Comparison of ENCODE assay signal across 22 cellular contexts in genomic region chr11:123700774-123701173, GRCh38. TPM values are rescaled to one million over a fixed set of nuclear protein-coding genes. Genes with fewer than 3 reads are reported as not detected.
"Had no signal": no experiment of that assay in that cellular context is flagged by ENCODE, and none has a peak within 500 bp of the region (broad histone marks: within the 10 kb centered on the region; RNA-seq: fewer than 3 reads in every experiment).

No MANE protein-coding gene starts in this region.

- H3K36me3 ChIP-seq: sigmoid colon, spleen, thoracic aorta had no signal

- DNase-seq: activated CD4-positive, alpha-beta memory T cell treated with anti-CD3 and anti-CD28 coated beads for 36 hours; activated CD4-positive, alpha-beta T cell treated with anti-CD3 and anti-CD28 coated beads for 36 hours; activated naive CD8-positive, alpha-beta T cell treated with anti-CD3 and anti-CD28 coated beads, Interleukin-2, amount 10 ng/mL, durations not matched to agents 7 days and 5 days; activated T-cell treated with anti-CD3 and anti-CD28 coated beads for 4 hours; amygdala; central memory CD4-positive, alpha-beta T cell; endodermal cell; foreskin keratinocyte; hippocampal formation; islet precursor cell; sigmoid colon; spleen; stimulated activated CD4-positive, alpha-beta T cell treated with anti-CD3 and anti-CD28 coated beads, Interleukin-4, amount 100 ng/mL, for 4 hours had no signal

- H3K9me3 ChIP-seq: sigmoid colon, spleen, thoracic aorta had no signal

- H3K4me3 ChIP-seq: lung, sigmoid colon, spleen, thoracic aorta had no signal

- H3K27ac ChIP-seq: foreskin keratinocyte, sigmoid colon, spleen, thoracic aorta had no signal

- FAIRE-seq: colon had no signal

- H3K27me3 ChIP-seq: foreskin keratinocyte had no signal

- H3K4me1 ChIP-seq: foreskin keratinocyte, sigmoid colon, spleen had no signal

RNA-seq across cellular contexts. Expression of gene SCN3B, which starts 46.4 kb away (rescaled TPM):
- total RNA-seq: activated CD4-positive, alpha-beta memory T cell treated with anti-CD3 and anti-CD28 coated beads for 36 hours; activated CD4-positive, alpha-beta T cell treated with anti-CD3 and anti-CD28 coated beads for 36 hours; activated naive CD8-positive, alpha-beta T cell treated with anti-CD3 and anti-CD28 coated beads, Interleukin-2, amount 10 ng/mL, durations not matched to agents 7 days and 5 days; activated T-helper 1 cell treated with anti-CD3 and anti-CD28 coated beads, Interleukin-12 subunit alpha, Interleukin-12 subunit beta, Interleukin-2, Interleukin-4 antibody, amounts not matched to agents 30 ng/mL and 10 ng/mL and 1 ng/mL, durations not matched to agents 14 hours and 24 hours and 36 hours had no signal

RNA-seq across cellular contexts. Expression of gene OR6X1, which starts 53.5 kb away (rescaled TPM):
- total RNA-seq: activated CD4-positive, alpha-beta memory T cell treated with anti-CD3 and anti-CD28 coated beads for 36 hours; activated CD4-positive, alpha-beta T cell treated with anti-CD3 and anti-CD28 coated beads for 36 hours; activated naive CD8-positive, alpha-beta T cell treated with anti-CD3 and anti-CD28 coated beads, Interleukin-2, amount 10 ng/mL, durations not matched to agents 7 days and 5 days; activated T-helper 1 cell treated with anti-CD3 and anti-CD28 coated beads, Interleukin-12 subunit alpha, Interleukin-12 subunit beta, Interleukin-2, Interleukin-4 antibody, amounts not matched to agents 30 ng/mL and 10 ng/mL and 1 ng/mL, durations not matched to agents 14 hours and 24 hours and 36 hours; endodermal cell; epithelial cell of proximal tubule; fibroblast of lung; foreskin keratinocyte; lung; renal cortical epithelial cell; sigmoid colon; spleen; thoracic aorta; ureter; WTC11 had no signal
- polyA plus RNA-seq: fibroblast of lung, foreskin keratinocyte, lung, sigmoid colon, spleen had no signal
